In genomic region chr17:32349854-32350661, GRCh38 we compare ENCODE assay signal across 8 cellular contexts. TPM values are rescaled to one million over a fixed set of nuclear protein-coding genes. Genes with fewer than 3 reads are reported as not detected.
A peak's percentile ranks its signal among the peaks of the same experiment; 100 is the strongest.
DNase-seq lines count a peak whose midpoint lies in the region; ATAC-seq, FAIRE-seq and TF ChIP-seq lines count a peak whose summit lies in the region.

TSS of gene ZNF207 (plus strand) at chr17:32350157. CDS start at chr17:32350286, 129 bp downstream.

- peak within 1 kb of the TSS; percentile 98 for H3K4me3 ChIP-seq in fibroblast of pulmonary artery (replicated peaks; ENCODE audit: low read depth, low read length)

- H3K4me1 Mint-ChIP-seq in natural killer cell treated with Interleukin-12 subunit alpha and Interleukin-12 subunit beta and Interleukin-15 and Interleukin-18, amount 100 ng/mL, for 72 hours (ENCODE audit: low read depth in 2 of 2) = peaks cover 13 to 24% of the 10 kb centered on the region in 2 donors

- DNase-seq in EH (ENCODE audit: low read depth) (peak; percentile 96), H54 (ENCODE audit: insufficient read length, low spot score) (peak; percentile 79), M059J (ENCODE audit: low read depth) (peak; percentile 94), SHP77 (lab: John Stamatoyannopoulos, UW) (peak; percentile 90 to 91), fibroblast of pulmonary artery (ENCODE audit: low read depth) (peak; percentile 98)
- peak; percentile 93 for DNase-seq in activated effector memory CD4-positive, alpha-beta T cell treated with Interleukin-2 at 50 U/mL for 16 hours
- peak; percentile 96 for DNase-seq in natural killer cell treated with Interleukin-12 subunit alpha and Interleukin-12 subunit beta and Interleukin-15 and Interleukin-18, amount 100 ng/mL, for 72 hours (ENCODE audit: low spot score)
- peak; percentile 94 for DNase-seq in stimulated activated naive CD8-positive, alpha-beta T cell treated with anti-CD3 and anti-CD28 coated beads, Interleukin-15, Interleukin-2, amounts not matched to agents 100 U/mL and 50 U/mL, for 24 hours

- H3K4me3 Mint-ChIP-seq in natural killer cell treated with Interleukin-12 subunit alpha and Interleukin-12 subunit beta and Interleukin-15 and Interleukin-18, amount 100 ng/mL, for 72 hours = peak within 1 kb of the TSS; percentile 95

- no peak for TF ChIP-seq CTCF in fibroblast of pulmonary artery (IDR thresholded peaks at IDR 0.05; ENCODE audit: low read length, missing control alignments)

- FAIRE-seq in H54 (lab: Jason Lieb, UNC) = peak; percentile 70

- ATAC-seq in natural killer cell treated with Interleukin-12 subunit alpha and Interleukin-12 subunit beta and Interleukin-15 and Interleukin-18, amount 100 ng/mL, for 72 hours = peak; percentile 100
- peak; percentile 97 for ATAC-seq in stimulated activated naive CD8-positive, alpha-beta T cell treated with anti-CD3 and anti-CD28 coated beads, Interleukin-15, Interleukin-2, amounts not matched to agents 100 U/mL and 50 U/mL, for 24 hours

- peak; percentile 97 for TF ChIP-seq POLR2A in H54 (IDR thresholded peaks at IDR 0.05; ENCODE audit: low read depth, low read length)

- no peaks in the 10 kb centered on the region for H3K9me3 Mint-ChIP-seq in natural killer cell treated with Interleukin-12 subunit alpha and Interleukin-12 subunit beta and Interleukin-15 and Interleukin-18, amount 100 ng/mL, for 72 hours

- peak within 1 kb of the TSS; percentile 98 to 99 for H3K27ac Mint-ChIP-seq in natural killer cell treated with Interleukin-12 subunit alpha and Interleukin-12 subunit beta and Interleukin-15 and Interleukin-18, amount 100 ng/mL, for 72 hours

- peaks cover 25% of the 10 kb centered on the region for H3K36me3 Mint-ChIP-seq in natural killer cell treated with Interleukin-12 subunit alpha and Interleukin-12 subunit beta and Interleukin-15 and Interleukin-18, amount 100 ng/mL, for 72 hours

- H3K27me3 Mint-ChIP-seq in natural killer cell treated with Interleukin-12 subunit alpha and Interleukin-12 subunit beta and Interleukin-15 and Interleukin-18, amount 100 ng/mL, for 72 hours = no peaks in the 10 kb centered on the region

RNA-seq across cellular contexts. Expression of gene ZNF207, which starts in this region (rescaled TPM):
- total RNA-seq in M059J (2014; rRNA removed; shearing (Covaris generic)) = 163 and 195 TPM in 2 replicates
- total RNA-seq in natural killer cell treated with Interleukin-12 subunit alpha and Interleukin-12 subunit beta and Interleukin-15 and Interleukin-18, amount 100 ng/mL, for 72 hours = 100 to 1,000 TPM; 311 to 319 TPM

Comparison
In these comparisons a context has a peak if more than half of its experiments do, and no peak if none do; other contexts are left out.
1. Peak in every context shown above with its lines: DNase-seq, ATAC-seq and H3K4me3 ChIP-seq.